In genomic region chr2:195898505-195898904, GRCh38 we compare ENCODE assay signal across 9 cellular contexts.
DNase-seq lines count a peak whose midpoint lies in the region; ATAC-seq and TF ChIP-seq lines count a peak whose summit lies in the region.
"Had no signal": no experiment of that assay in that cellular context is flagged by ENCODE, and none has a peak within 500 bp of the region (broad histone marks: within the 10 kb centered on the region; RNA-seq: fewer than 3 reads in every experiment).

No MANE protein-coding gene starts in this region.

- H3K27me3 Mint-ChIP-seq in stimulated activated naive CD8-positive, alpha-beta T cell treated with anti-CD3 and anti-CD28 coated beads, Interleukin-15, amount 100 ng/mL, for 72 hours = no peaks in the 10 kb centered on the region
- H3K27me3 Mint-ChIP-seq: naive B cell had no signal

- H3K27ac Mint-ChIP-seq in stimulated activated naive CD8-positive, alpha-beta T cell treated with anti-CD3 and anti-CD28 coated beads, Interleukin-15, amount 100 ng/mL, for 72 hours = no peak overlapping the region
- H3K27ac Mint-ChIP-seq: naive B cell had no signal

- no peak for ATAC-seq in stimulated activated naive CD8-positive, alpha-beta T cell treated with anti-CD3 and anti-CD28 coated beads, Interleukin-15, amount 100 ng/mL, for 72 hours
- ATAC-seq in HG03196 (IDR thresholded peaks at IDR 0.05; ENCODE audit: unreplicated experiment) (no peak), HG02798 (IDR thresholded peaks at IDR 0.05; ENCODE audit: poor library complexity, unreplicated experiment) (no peak)

- DNase-seq in Daoy (ENCODE audit: low read depth) (peak; percentile 73), NCI-H82 treated with DMSO at 0.1 percent for 48 hours (lab: John Stamatoyannopoulos, UW; ENCODE audit: unreplicated experiment) (peak; percentile 6), fibroblast of mammary gland (ENCODE audit: low read depth) (peak; percentile 99), occipital lobe (lab: John Stamatoyannopoulos, UW) (peak; percentile 31), activated T-cell treated with anti-CD3 and anti-CD28 coated beads for 4 hours (no peak)
- DNase-seq in stimulated activated naive CD8-positive, alpha-beta T cell treated with anti-CD3 and anti-CD28 coated beads, Interleukin-15, amount 100 ng/mL, for 72 hours = no peak
- DNase-seq: naive B cell had no signal

- no peak overlapping the region for H3K4me3 ChIP-seq in fibroblast of mammary gland (ENCODE audit: control insufficient read depth, low read depth, low read length)

- H3K4me1 Mint-ChIP-seq in stimulated activated naive CD8-positive, alpha-beta T cell treated with anti-CD3 and anti-CD28 coated beads, Interleukin-15, amount 100 ng/mL, for 72 hours = no peaks in the 10 kb centered on the region
- H3K4me1 Mint-ChIP-seq: naive B cell had no signal

- TF ChIP-seq CTCF in fibroblast of mammary gland (conservative IDR thresholded peaks at IDR 0.05; ENCODE audit: control insufficient read depth, insufficient read depth, low read depth, low read length) = no peak

- no peak overlapping the region for H3K4me3 Mint-ChIP-seq in stimulated activated naive CD8-positive, alpha-beta T cell treated with anti-CD3 and anti-CD28 coated beads, Interleukin-15, amount 100 ng/mL, for 72 hours
- H3K4me3 Mint-ChIP-seq: naive B cell had no signal

- H3K9me3 Mint-ChIP-seq in stimulated activated naive CD8-positive, alpha-beta T cell treated with anti-CD3 and anti-CD28 coated beads, Interleukin-15, amount 100 ng/mL, for 72 hours = no peaks in the 10 kb centered on the region

Comparison
In these comparisons a context has a peak if more than half of its experiments do, and no peak if none do; other contexts are left out.
1. DNase-seq: peak in Daoy (single experiment), NCI-H82 treated with DMSO at 0.1 percent for 48 hours (single experiment), fibroblast of mammary gland (single experiment) and occipital lobe (single experiment); none in stimulated activated naive CD8-positive, alpha-beta T cell treated with anti-CD3 and anti-CD28 coated beads, Interleukin-15, amount 100 ng/mL, for 72 hours (0 of 2) and activated T-cell treated with anti-CD3 and anti-CD28 coated beads for 4 hours (single experiment).